ENCODE assay signal across 1 cellular context in the genomic region with DNA sequence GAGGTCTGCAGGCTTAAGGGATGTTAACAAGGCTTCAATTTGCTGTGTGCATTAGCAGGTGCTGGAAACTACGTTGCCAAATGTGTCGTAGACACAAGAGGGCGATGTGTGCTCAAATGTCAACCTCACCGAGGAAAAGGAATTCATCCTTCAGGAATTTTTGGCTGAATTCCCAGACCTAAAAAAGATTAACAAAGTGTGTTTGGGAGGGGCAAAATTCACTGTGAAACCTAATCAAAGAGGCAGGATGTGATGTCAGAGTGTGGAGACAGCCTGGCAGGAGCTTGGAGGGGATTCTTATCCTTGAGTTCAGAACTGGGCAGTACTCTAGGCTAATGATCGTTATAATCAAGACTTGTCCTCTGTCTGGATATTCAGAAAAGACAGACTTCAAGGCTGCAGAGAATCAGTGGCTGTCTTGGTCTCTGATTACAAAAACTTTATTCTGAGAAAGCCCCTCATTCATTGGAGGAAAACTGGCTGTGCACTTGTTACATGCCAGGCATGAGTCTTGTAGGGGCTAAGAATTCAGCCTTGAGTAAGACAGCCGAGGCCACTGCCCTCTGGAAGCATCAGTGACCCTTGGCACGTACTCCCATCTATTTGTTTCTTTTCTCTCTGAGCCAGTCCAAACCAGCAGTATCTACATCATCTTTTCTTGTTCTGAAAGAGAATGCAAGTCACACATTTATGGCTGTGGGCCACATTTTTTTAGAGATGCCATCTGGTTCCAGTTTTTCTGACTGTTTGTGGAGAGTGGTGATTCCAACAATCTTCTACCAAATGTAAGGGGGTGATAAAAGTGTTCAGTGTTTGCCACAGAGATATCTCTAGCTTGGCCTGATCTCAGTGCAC.
TF ChIP-seq lines count a peak whose summit lies in the region.

No MANE protein-coding gene starts in this region.

TF ChIP-seq in HepG2, 621 proteins besides CTCF, POLR2A, EP300 and RAD21 (continued from another document and continues in another):
- TF ChIP-seq REPIN1 (CRISPR knock-in tag; IDR thresholded peaks at IDR 0.05; ENCODE audit: borderline replicate concordance, low read depth) (peak; percentile 89; the same call in 1 of the 2 replicates), IRF2 (CRISPR knock-in tag; IDR thresholded peaks at IDR 0.05) (peak; percentile 69; the same call in 1 of the 2 replicates), MIXL1 (CRISPR knock-in tag; IDR thresholded peaks at IDR 0.05) (peak; percentile 97), ZNF709 (CRISPR knock-in tag; IDR thresholded peaks at IDR 0.05) (no peak), ATF2 (CRISPR knock-in tag; IDR thresholded peaks at IDR 0.05) (peak; percentile 92), ZNF484 (CRISPR knock-in tag; IDR thresholded peaks at IDR 0.05; ENCODE audit: borderline replicate concordance, low read depth) (no peak), PRPF4 (IDR thresholded peaks at IDR 0.05; ENCODE audit: low read depth, low read length, poor library complexity, severe bottlenecking) (no peak), ZNF782 (CRISPR knock-in tag; IDR thresholded peaks at IDR 0.05; ENCODE audit: borderline replicate concordance) (no peak), ZBTB14 (CRISPR knock-in tag; IDR thresholded peaks at IDR 0.05) (no peak), CREB1 (IDR thresholded peaks at IDR 0.05) (peak; percentile 79), CREB1 (CRISPR knock-in tag; IDR thresholded peaks at IDR 0.05) (peak; percentile 95), NFE2L2 (IDR thresholded peaks at IDR 0.05; ENCODE audit: low read length) (0 out of 2 replicates have a peak, but pooled peaks have one; percentile 23), ZNF609 (CRISPR knock-in tag; IDR thresholded peaks at IDR 0.05; ENCODE audit: borderline replicate concordance) (no peak), MAZ (IDR thresholded peaks at IDR 0.05; ENCODE audit: borderline replicate concordance, low read depth, low read length) (no peak), MAZ (CRISPR knock-in tag; IDR thresholded peaks at IDR 0.05; ENCODE audit: low read depth) (peak; percentile 60; the same call in 1 of the 2 replicates), ZBTB10 (CRISPR knock-in tag; IDR thresholded peaks at IDR 0.05; ENCODE audit: borderline replicate concordance) (no peak), KDM4B (CRISPR knock-in tag; IDR thresholded peaks at IDR 0.05) (peak; percentile 81; the same call in 1 of the 2 replicates), ZNF746 (CRISPR knock-in tag; IDR thresholded peaks at IDR 0.05) (no peak), SAP130 (CRISPR knock-in tag; IDR thresholded peaks at IDR 0.05; ENCODE audit: low read depth) (peak; percentile 83), ZNF781 (CRISPR knock-in tag; IDR thresholded peaks at IDR 0.05; ENCODE audit: borderline replicate concordance, not compliant biosample characterization) (peak; percentile 72), NAIF1 (CRISPR knock-in tag; IDR thresholded peaks at IDR 0.05; ENCODE audit: borderline replicate concordance) (no peak), PHF8 (CRISPR knock-in tag; IDR thresholded peaks at IDR 0.05) (peak; percentile 35; the same call in 1 of the 2 replicates), ISX (CRISPR knock-in tag; conservative IDR thresholded peaks at IDR 0.05) (no peak), ZBTB3 (CRISPR knock-in tag; IDR thresholded peaks at IDR 0.05; ENCODE audit: borderline replicate concordance, low read depth) (no peak), ZSCAN20 (CRISPR knock-in tag; IDR thresholded peaks at IDR 0.05; ENCODE audit: borderline replicate concordance) (0 out of 2 replicates have a peak, but pooled peaks have one; percentile 64), ZSCAN30 (CRISPR knock-in tag; IDR thresholded peaks at IDR 0.05) (no peak), ZSCAN9 (CRISPR knock-in tag; IDR thresholded peaks at IDR 0.05; ENCODE audit: borderline replicate concordance) (peak; percentile 91; the same call in 1 of the 2 replicates), MIER2 (CRISPR knock-in tag; IDR thresholded peaks at IDR 0.05) (peak; percentile 75; the same call in 1 of the 2 replicates), ZNF775 (CRISPR knock-in tag; IDR thresholded peaks at IDR 0.05; ENCODE audit: borderline replicate concordance) (no peak), ZFP1 (CRISPR knock-in tag; IDR thresholded peaks at IDR 0.05) (peak; percentile 82; the same call in 1 of the 2 replicates), FOXA3 (CRISPR knock-in tag; IDR thresholded peaks at IDR 0.05) (peak; percentile 81)
- TF ChIP-seq, protein P1, sequence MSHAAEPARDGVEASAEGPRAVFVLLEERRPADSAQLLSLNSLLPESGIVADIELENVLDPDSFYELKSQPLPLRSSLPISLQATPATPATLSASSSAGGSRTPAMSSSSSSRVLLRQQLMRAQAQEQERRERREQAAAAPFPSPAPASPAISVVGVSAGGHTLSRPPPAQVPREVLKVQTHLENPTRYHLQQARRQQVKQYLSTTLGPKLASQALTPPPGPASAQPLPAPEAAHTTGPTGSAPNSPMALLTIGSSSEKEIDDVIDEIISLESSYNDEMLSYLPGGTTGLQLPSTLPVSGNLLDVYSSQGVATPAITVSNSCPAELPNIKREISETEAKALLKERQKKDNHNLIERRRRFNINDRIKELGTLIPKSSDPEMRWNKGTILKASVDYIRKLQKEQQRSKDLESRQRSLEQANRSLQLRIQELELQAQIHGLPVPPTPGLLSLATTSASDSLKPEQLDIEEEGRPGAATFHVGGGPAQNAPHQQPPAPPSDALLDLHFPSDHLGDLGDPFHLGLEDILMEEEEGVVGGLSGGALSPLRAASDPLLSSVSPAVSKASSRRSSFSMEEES (CRISPR knock-in tag; IDR thresholded peaks at IDR 0.05), result no peak; the same call in 1 of the 2 replicates
- TF ChIP-seq, protein P2, sequence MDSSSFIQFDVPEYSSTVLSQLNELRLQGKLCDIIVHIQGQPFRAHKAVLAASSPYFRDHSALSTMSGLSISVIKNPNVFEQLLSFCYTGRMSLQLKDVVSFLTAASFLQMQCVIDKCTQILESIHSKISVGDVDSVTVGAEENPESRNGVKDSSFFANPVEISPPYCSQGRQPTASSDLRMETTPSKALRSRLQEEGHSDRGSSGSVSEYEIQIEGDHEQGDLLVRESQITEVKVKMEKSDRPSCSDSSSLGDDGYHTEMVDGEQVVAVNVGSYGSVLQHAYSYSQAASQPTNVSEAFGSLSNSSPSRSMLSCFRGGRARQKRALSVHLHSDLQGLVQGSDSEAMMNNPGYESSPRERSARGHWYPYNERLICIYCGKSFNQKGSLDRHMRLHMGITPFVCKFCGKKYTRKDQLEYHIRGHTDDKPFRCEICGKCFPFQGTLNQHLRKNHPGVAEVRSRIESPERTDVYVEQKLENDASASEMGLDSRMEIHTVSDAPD (CRISPR knock-in tag; IDR thresholded peaks at IDR 0.05), result peak; percentile 63; the same call in 1 of the 2 replicates
- TF ChIP-seq, protein P3, sequence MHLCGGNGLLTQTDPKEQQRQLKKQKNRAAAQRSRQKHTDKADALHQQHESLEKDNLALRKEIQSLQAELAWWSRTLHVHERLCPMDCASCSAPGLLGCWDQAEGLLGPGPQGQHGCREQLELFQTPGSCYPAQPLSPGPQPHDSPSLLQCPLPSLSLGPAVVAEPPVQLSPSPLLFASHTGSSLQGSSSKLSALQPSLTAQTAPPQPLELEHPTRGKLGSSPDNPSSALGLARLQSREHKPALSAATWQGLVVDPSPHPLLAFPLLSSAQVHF (CRISPR knock-in tag; IDR thresholded peaks at IDR 0.05), result no peak
- TF ChIP-seq, protein P4, sequence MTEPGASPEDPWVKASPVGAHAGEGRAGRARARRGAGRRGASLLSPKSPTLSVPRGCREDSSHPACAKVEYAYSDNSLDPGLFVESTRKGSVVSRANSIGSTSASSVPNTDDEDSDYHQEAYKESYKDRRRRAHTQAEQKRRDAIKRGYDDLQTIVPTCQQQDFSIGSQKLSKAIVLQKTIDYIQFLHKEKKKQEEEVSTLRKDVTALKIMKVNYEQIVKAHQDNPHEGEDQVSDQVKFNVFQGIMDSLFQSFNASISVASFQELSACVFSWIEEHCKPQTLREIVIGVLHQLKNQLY (CRISPR knock-in tag; IDR thresholded peaks at IDR 0.05), result peak; percentile 55; the same call in 1 of the 2 replicates
- TF ChIP-seq, protein P5, sequence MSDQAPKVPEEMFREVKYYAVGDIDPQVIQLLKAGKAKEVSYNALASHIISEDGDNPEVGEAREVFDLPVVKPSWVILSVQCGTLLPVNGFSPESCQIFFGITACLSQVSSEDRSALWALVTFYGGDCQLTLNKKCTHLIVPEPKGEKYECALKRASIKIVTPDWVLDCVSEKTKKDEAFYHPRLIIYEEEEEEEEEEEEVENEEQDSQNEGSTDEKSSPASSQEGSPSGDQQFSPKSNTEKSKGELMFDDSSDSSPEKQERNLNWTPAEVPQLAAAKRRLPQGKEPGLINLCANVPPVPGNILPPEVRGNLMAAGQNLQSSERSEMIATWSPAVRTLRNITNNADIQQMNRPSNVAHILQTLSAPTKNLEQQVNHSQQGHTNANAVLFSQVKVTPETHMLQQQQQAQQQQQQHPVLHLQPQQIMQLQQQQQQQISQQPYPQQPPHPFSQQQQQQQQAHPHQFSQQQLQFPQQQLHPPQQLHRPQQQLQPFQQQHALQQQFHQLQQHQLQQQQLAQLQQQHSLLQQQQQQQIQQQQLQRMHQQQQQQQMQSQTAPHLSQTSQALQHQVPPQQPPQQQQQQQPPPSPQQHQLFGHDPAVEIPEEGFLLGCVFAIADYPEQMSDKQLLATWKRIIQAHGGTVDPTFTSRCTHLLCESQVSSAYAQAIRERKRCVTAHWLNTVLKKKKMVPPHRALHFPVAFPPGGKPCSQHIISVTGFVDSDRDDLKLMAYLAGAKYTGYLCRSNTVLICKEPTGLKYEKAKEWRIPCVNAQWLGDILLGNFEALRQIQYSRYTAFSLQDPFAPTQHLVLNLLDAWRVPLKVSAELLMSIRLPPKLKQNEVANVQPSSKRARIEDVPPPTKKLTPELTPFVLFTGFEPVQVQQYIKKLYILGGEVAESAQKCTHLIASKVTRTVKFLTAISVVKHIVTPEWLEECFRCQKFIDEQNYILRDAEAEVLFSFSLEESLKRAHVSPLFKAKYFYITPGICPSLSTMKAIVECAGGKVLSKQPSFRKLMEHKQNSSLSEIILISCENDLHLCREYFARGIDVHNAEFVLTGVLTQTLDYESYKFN (CRISPR knock-in tag; conservative IDR thresholded peaks at IDR 0.05), result peak; percentile 68
